In the genomic region with DNA sequence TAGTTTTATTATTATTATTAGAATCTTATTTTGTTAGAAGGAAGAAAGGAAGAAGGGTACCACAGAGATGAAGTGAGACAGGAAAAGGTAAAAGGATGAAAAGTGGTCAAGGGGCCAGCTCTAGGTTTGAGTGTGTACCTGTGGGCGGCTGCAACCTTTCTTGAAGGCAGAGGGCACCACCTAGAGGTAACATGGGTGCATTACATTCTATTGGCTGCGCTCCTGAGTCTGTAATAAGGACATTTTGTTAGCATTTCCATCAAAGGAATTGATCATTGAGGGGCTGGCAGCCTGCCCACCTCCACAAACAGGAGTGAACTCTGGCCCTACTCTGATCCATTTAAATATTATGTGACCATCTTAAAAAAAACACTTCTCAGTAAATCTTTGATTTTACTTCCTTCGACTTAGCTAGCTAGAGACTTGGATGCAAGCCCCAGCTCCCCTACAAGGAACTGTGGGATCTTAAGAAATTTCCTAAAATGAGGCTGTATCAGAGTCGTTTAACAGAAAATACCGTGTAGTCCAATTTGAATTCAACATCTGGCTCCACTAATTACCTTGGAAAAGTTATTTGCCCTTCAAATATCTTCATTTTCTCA, we compare ENCODE assay signal across 8 cellular contexts.
DNase-seq lines count a peak whose midpoint lies in the region; ATAC-seq and TF ChIP-seq lines count a peak whose summit lies in the region.

No MANE protein-coding gene starts in this region.

- no peak overlapping the region for H3K4me3 Mint-ChIP-seq in glutamatergic neuron (ENCODE audit: unreplicated experiment)

- no peaks in the 10 kb centered on the region for H3K9me3 ChIP-seq in psoas muscle

- no peaks in the 10 kb centered on the region for H3K4me1 Mint-ChIP-seq in glutamatergic neuron (ENCODE audit: low read depth, unreplicated experiment)

- peaks cover 1% of the 10 kb centered on the region for H3K9me3 Mint-ChIP-seq in glutamatergic neuron (ENCODE audit: unreplicated experiment)

- H3K4me3 ChIP-seq in psoas muscle: no peak overlapping the region

- H3K27me3 Mint-ChIP-seq in glutamatergic neuron (ENCODE audit: unreplicated experiment): no peaks in the 10 kb centered on the region

- peak; percentile 95 for ATAC-seq in GM18511 (IDR thresholded peaks at IDR 0.05; ENCODE audit: unreplicated experiment)
- ATAC-seq in HG02884 (IDR thresholded peaks at IDR 0.05; ENCODE audit: unreplicated experiment): peak; percentile 97
- ATAC-seq in psoas muscle: no peak

- DNase-seq in COLO829 (ENCODE audit: low spot score): peak; percentile 12
- peak; percentile 48 for DNase-seq in NCI-H1092 treated with DMSO at 0.1 percent for 48 hours (lab: John Stamatoyannopoulos, UW)
- DNase-seq in activated CD4-positive, alpha-beta T cell treated with anti-CD3 and anti-CD28 coated beads, Interleukin-2, amount 50 U/mL, for 48 hours: peak; percentile 16 to 35
- DNase-seq in glutamatergic neuron: peak; percentile 65
- peak in 1 of 2 donors; percentile 12 for DNase-seq in psoas muscle
- DNase-seq in occipital lobe (lab: John Stamatoyannopoulos, UW): no peak

- H3K27me3 ChIP-seq in psoas muscle (ENCODE audit: insufficient read depth in 3 of 3, low read length in 2 of 3): no peaks in the 10 kb centered on the region

- intact Hi-C loops in psoas muscle (cut with DNase I): no loop called here

- WGBS in psoas muscle, 3 donors: 29 to 33% (median 31%) methylated on average over 5 of the region's 5 CpGs

- H3K36me3 Mint-ChIP-seq in glutamatergic neuron (ENCODE audit: unreplicated experiment): no peaks in the 10 kb centered on the region

- no peak overlapping the region for H3K27ac Mint-ChIP-seq in glutamatergic neuron (ENCODE audit: unreplicated experiment)

- no peaks in the 10 kb centered on the region for H3K36me3 ChIP-seq in psoas muscle (ENCODE audit: insufficient read depth in 1 of 2, low read depth in 1 of 2)

- H3K27ac ChIP-seq in psoas muscle: no peak overlapping the region

- H3K4me1 ChIP-seq in psoas muscle: no peaks in the 10 kb centered on the region

- TF ChIP-seq CTCF in glutamatergic neuron (IDR thresholded peaks at IDR 0.05; ENCODE audit: partially characterized antibody, unreplicated experiment): peak; percentile 91
- peak; percentile 31 for TF ChIP-seq CTCF in psoas muscle (IDR thresholded peaks at IDR 0.05)

Comparison
In these comparisons a context has a peak if more than half of its experiments do, and no peak if none do; other contexts are left out.
1. ATAC-seq: peak in GM18511 (single experiment) and HG02884 (single experiment); none in psoas muscle (0 of 4).